ENCODE assay signal across 11 cellular contexts in genomic region chr10:132987671-132988571, GRCh38. TPM values are rescaled to one million over a fixed set of nuclear protein-coding genes. Genes with fewer than 3 reads are reported as not detected.
DNase-seq lines count a peak whose midpoint lies in the region; ATAC-seq, FAIRE-seq and TF ChIP-seq lines count a peak whose summit lies in the region.
"Had no signal": no experiment of that assay in that cellular context is flagged by ENCODE, and none has a peak within 500 bp of the region (broad histone marks: within the 10 kb centered on the region; RNA-seq: fewer than 3 reads in every experiment).

No MANE protein-coding gene starts in this region.

- H3K4me1 ChIP-seq in ACC112 (ENCODE audit: control insufficient read depth, insufficient read depth, low read length, unreplicated experiment) (peaks cover 10% of the 10 kb centered on the region), left lung (no peaks in the 10 kb centered on the region)

- FAIRE-seq in HTR-8/SVneo (lab: Jason Lieb, UNC): no peak

- no peak for TF ChIP-seq CTCF in left lung (IDR thresholded peaks at IDR 0.05)

- peak; percentile 15 for DNase-seq in HCEC 1CT
- peak; percentile 90 for DNase-seq in astrocyte of the hippocampus (ENCODE audit: low read depth, low spot score)
- DNase-seq in left lung: peak in 1 of 2 donors; percentile 75
- no peak for DNase-seq in activated CD4-positive, alpha-beta T cell treated with anti-CD3 and anti-CD28 coated beads for 48 hours
- no peak for DNase-seq in HTR-8/SVneo (ENCODE audit: insufficient read length, low spot score)
- DNase-seq: activated CD4-positive, alpha-beta T cell treated with anti-CD3 and anti-CD28 coated beads, Interleukin-2, amount 50 U/mL, for 1 hour; CD8-positive, alpha-beta memory T cell had no signal

- H3K4me3 ChIP-seq in ACC112 (ENCODE audit: low read depth, low read length): peak overlapping the region; percentile 73
- no peak overlapping the region for H3K4me3 ChIP-seq in left lung

- H3K9me3 ChIP-seq in left lung: no peaks in the 10 kb centered on the region

- peak overlapping the region; percentile 98 for H2AFZ ChIP-seq in ACC112 (ENCODE audit: low read length, unreplicated experiment)

- H3K36me3 ChIP-seq in ACC112 (ENCODE audit: insufficient read depth, low read length) (no peaks in the 10 kb centered on the region), left lung (no peaks in the 10 kb centered on the region)

- intact Hi-C loops in left lung (cut with DNase I): no loop called here

- ATAC-seq in left lung (peak; percentile 57), GM18858 (IDR thresholded peaks at IDR 0.05; ENCODE audit: unreplicated experiment) (no peak), HG03460 (IDR thresholded peaks at IDR 0.05; ENCODE audit: unreplicated experiment) (no peak)
- ATAC-seq: stimulated activated effector memory CD8-positive, alpha-beta T cell treated with anti-CD3 and anti-CD28 coated beads, Interleukin-12 subunit alpha, Interleukin-12 subunit beta, amount 100 ng/mL, for 72 hours had no signal

- peak overlapping the region; percentile 82 for H3K27ac ChIP-seq in ACC112 (ENCODE audit: low read depth, low read length)
- no peak overlapping the region for H3K27ac ChIP-seq in left lung

- H3K27me3 ChIP-seq in ACC112 (ENCODE audit: insufficient read depth, low read length) (no peaks in the 10 kb centered on the region), left lung (peaks cover 0 to 61% of the 10 kb centered on the region in 2 donors)

- no peaks in the 10 kb centered on the region for H3K79me2 ChIP-seq in ACC112 (ENCODE audit: control insufficient read depth, insufficient read depth, low read length, unreplicated experiment)

RNA-seq across cellular contexts. Expression of gene CFAP46, which starts 45.6 kb away (rescaled TPM):
- total RNA-seq in left lung: 1 to 10 TPM; 1.2 to 4.1 TPM

Comparison
In these comparisons a context has a peak if more than half of its experiments do, and no peak if none do; other contexts are left out.
1. DNase-seq: peak in HCEC 1CT (single experiment) and astrocyte of the hippocampus (single experiment); none in activated CD4-positive, alpha-beta T cell treated with anti-CD3 and anti-CD28 coated beads for 48 hours (single experiment) and HTR-8/SVneo (single experiment).